In the genomic region with DNA sequence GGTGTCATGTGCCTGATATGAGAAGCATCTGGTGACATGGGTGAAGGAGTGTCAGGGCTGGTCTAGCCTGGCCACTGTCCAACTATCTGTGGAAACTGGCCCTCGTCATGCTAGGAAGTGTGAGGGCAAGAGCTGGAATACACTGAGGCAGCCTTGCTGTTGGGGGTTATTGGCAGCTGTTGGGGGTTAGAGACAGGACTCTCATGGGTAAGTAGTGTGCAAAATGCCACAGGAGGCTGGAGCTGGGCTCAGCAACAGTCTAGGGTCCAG, we compare ENCODE assay signal across 16 cellular contexts.
A peak's percentile ranks its signal among the peaks of the same experiment; 100 is the strongest.
DNase-seq lines count a peak whose midpoint lies in the region; ATAC-seq and TF ChIP-seq lines count a peak whose summit lies in the region.
"Had no signal": no experiment of that assay in that cellular context is flagged by ENCODE, and none has a peak within 500 bp of the region (broad histone marks: within the 10 kb centered on the region; RNA-seq: fewer than 3 reads in every experiment).

No MANE protein-coding gene starts in this region.

- WGBS in hepatocyte (ENCODE audit: low lambda C conversion rate, missing lambda C conversion rate) = 71% methylated on average over 1 of the region's 1 CpG

- no peak overlapping the region; a peak in 1 of 22 replicates for H3K9ac ChIP-seq in BLaER1 treated with 17β-estradiol and CSF1 and Interleukin-3, amounts not matched to agents 10 nM and 100 nM
- peak overlapping the region; percentile 68 for H3K9ac ChIP-seq in adipocyte (ENCODE audit: low read length)

- H3K9me3 ChIP-seq in BLaER1 treated with 17β-estradiol and CSF1 and Interleukin-3, amounts not matched to agents 10 nM and 100 nM (replicated peaks in 1 of 11) = no peaks in the 10 kb centered on the region
- no peaks in the 10 kb centered on the region for H3K9me3 ChIP-seq in adipocyte (ENCODE audit: control insufficient read depth, low read length)
- no peaks in the 10 kb centered on the region for H3K9me3 ChIP-seq in hepatocyte (ENCODE audit: low read depth)
- H3K9me3 ChIP-seq: ascending aorta, esophagus squamous epithelium, sigmoid colon, tibial artery had no signal

- no peaks in the 10 kb centered on the region for H4K20me1 ChIP-seq in BLaER1 treated with 17β-estradiol and CSF1 and Interleukin-3, amounts not matched to agents 10 nM and 100 nM
- no peaks in the 10 kb centered on the region for H4K20me1 ChIP-seq in hepatocyte (ENCODE audit: insufficient read depth, poor library complexity, severe bottlenecking)

- H3K9me2 ChIP-seq in hepatocyte (replicated peaks; ENCODE audit: insufficient read depth) = no peaks in the 10 kb centered on the region

- TF ChIP-seq CTCF in hepatocyte (IDR thresholded peaks at IDR 0.05; ENCODE audit: poor library complexity) = no peak

- no peaks in the 10 kb centered on the region for H3K27me3 ChIP-seq in BLaER1 treated with 17β-estradiol and CSF1 and Interleukin-3, amounts not matched to agents 10 nM and 100 nM
- no peaks in the 10 kb centered on the region for H3K27me3 ChIP-seq in adipocyte (replicated peaks; ENCODE audit: control insufficient read depth, insufficient read depth, low read length)
- no peaks in the 10 kb centered on the region for H3K27me3 ChIP-seq in hepatocyte
- H3K27me3 ChIP-seq: ascending aorta, esophagus squamous epithelium, sigmoid colon, tibial artery had no signal

- ATAC-seq in HG03565 (IDR thresholded peaks at IDR 0.05; ENCODE audit: unreplicated experiment) (no peak), HG02840 (IDR thresholded peaks at IDR 0.05; ENCODE audit: low FRiP score, unreplicated experiment) (no peak)
- no peak for ATAC-seq in stimulated activated naive CD8-positive, alpha-beta T cell treated with anti-CD3 and anti-CD28 coated beads, Interleukin-15, Interleukin-2, amounts not matched to agents 100 U/mL and 50 U/mL, for 24 hours

- H3K27ac ChIP-seq in BLaER1 treated with 17β-estradiol and CSF1 and Interleukin-3, amounts not matched to agents 10 nM and 100 nM = peak overlapping the region in 4 of 11 experiments; percentile 23 to 61 (median 34); a peak in 8 of 22 replicates
- peak overlapping the region; percentile 67 for H3K27ac ChIP-seq in hepatocyte
- H3K27ac ChIP-seq: ascending aorta, esophagus squamous epithelium, tibial artery had no signal

- H2AFZ ChIP-seq in hepatocyte = no peak overlapping the region

- no peaks in the 10 kb centered on the region for H3K36me3 ChIP-seq in BLaER1 treated with 17β-estradiol and CSF1 and Interleukin-3, amounts not matched to agents 10 nM and 100 nM
- H3K36me3 ChIP-seq in adipocyte (ENCODE audit: control insufficient read depth, insufficient read depth, low read length, severe bottlenecking) (no peaks in the 10 kb centered on the region), hepatocyte (replicated peaks; ENCODE audit: insufficient read depth, low read depth) (no peaks in the 10 kb centered on the region)
- H3K36me3 ChIP-seq: ascending aorta, esophagus squamous epithelium, sigmoid colon, tibial artery had no signal

- peaks cover 10 to 37% (median 24%) of the 10 kb centered on the region in 10 experiments for H3K4me1 ChIP-seq in BLaER1 treated with 17β-estradiol and CSF1 and Interleukin-3, amounts not matched to agents 10 nM and 100 nM
- H3K4me1 ChIP-seq in adipocyte (ENCODE audit: control insufficient read depth, insufficient read depth, low read length) = peaks cover 38% of the 10 kb centered on the region
- H3K4me1 ChIP-seq in hepatocyte (ENCODE audit: insufficient read depth) = peaks cover 7% of the 10 kb centered on the region

- DNase-seq in HK-2 (ENCODE audit: unreplicated experiment) (peak; percentile 79), adipocyte (ENCODE audit: low read depth) (no peak), hepatocyte (ENCODE audit: low spot score) (no peak), T-helper 1 cell (no peak)
- DNase-seq in stimulated activated naive CD8-positive, alpha-beta T cell treated with anti-CD3 and anti-CD28 coated beads, Interleukin-15, Interleukin-2, amounts not matched to agents 100 U/mL and 50 U/mL, for 24 hours = no peak
- DNase-seq: activated gamma-delta T cell, MM.1S, NCI-H1694, RPMI8226, sigmoid colon, tibial artery had no signal

- H3K4me3 ChIP-seq in BLaER1 treated with 17β-estradiol and CSF1 and Interleukin-3, amounts not matched to agents 10 nM and 100 nM = no peak overlapping the region
- no peak overlapping the region for H3K4me3 ChIP-seq in adipocyte (ENCODE audit: low read length)
- no peak overlapping the region for H3K4me3 ChIP-seq in hepatocyte
- H3K4me3 ChIP-seq: ascending aorta, esophagus squamous epithelium, sigmoid colon, tibial artery had no signal

- H3K79me2 ChIP-seq in hepatocyte = no peaks in the 10 kb centered on the region

- H3K4me2 ChIP-seq in BLaER1 treated with 17β-estradiol and CSF1 and Interleukin-3, amounts not matched to agents 10 nM and 100 nM = peak overlapping the region; percentile 47 to 79 (median 69); a peak in 21 of 22 replicates
- H3K4me2 ChIP-seq in hepatocyte = peak overlapping the region; percentile 21
